Comparison of ENCODE assay signal across 1 cellular context in the genomic region with DNA sequence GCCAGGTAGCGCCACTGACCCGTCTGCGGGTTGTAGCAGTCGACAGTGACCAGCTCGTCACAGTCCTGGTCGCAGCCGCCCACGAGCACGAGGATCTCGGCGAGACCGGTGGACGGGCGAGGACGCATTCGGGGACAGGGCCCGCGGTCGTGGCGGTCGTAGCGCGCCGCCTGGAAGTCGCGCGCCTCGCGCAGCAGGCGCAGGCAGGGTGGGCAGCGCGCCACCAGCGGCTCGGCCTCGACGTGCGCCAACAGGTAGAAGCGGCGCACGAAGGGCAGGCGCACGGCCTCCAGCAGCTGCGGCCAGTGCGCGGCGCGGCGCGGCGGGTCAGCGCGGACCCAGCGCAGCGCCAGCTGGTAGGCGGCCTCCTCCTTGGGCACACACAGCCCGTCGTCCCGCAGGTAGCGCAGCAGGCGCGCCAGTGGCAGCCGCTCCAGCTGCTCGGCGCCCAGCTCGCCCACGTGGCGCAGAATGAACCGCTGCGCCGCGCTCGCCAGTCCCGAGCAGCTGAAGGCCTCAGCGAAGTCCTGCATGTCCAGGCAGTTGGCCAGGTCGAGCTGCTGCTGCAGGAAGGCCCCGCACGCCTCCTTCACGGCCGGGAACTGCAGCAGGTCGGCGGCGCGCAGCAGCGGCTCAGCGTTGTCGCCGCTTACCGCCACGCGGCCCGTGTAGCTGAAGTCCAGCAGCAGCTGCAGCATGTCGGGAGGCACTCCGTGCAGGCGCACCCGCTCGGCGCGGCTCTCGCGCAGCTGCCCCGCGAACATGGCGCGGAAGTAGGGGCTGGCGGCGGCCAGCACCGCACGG.
TF ChIP-seq lines count a peak whose summit lies in the region.

No MANE protein-coding gene starts in this region.

TF ChIP-seq in HepG2, 621 proteins besides CTCF, POLR2A, EP300 and RAD21 (continued from another document and continues in another):
- TF ChIP-seq, protein P1, sequence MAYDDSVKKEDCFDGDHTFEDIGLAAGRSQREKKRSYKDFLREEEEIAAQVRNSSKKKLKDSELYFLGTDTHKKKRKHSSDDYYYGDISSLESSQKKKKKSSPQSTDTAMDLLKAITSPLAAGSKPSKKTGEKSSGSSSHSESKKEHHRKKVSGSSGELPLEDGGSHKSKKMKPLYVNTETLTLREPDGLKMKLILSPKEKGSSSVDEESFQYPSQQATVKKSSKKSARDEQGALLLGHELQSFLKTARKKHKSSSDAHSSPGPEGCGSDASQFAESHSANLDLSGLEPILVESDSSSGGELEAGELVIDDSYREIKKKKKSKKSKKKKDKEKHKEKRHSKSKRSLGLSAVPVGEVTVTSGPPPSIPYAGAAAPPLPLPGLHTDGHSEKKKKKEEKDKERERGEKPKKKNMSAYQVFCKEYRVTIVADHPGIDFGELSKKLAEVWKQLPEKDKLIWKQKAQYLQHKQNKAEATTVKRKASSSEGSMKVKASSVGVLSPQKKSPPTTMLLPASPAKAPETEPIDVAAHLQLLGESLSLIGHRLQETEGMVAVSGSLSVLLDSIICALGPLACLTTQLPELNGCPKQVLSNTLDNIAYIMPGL (CRISPR knock-in tag; IDR thresholded peaks at IDR 0.05; ENCODE audit: borderline replicate concordance in 1 of 2, low read depth in 1 of 2), result peak in 1 of 2 experiments; percentile 18; a peak in 3 of 4 replicates
- no peak for TF ChIP-seq ESRRA (CRISPR knock-in tag; IDR thresholded peaks at IDR 0.05; ENCODE audit: low read depth)
- peak; percentile 82; the same call in 1 of the 2 replicates for TF ChIP-seq ZNF776 (CRISPR knock-in tag; IDR thresholded peaks at IDR 0.05)
- TF ChIP-seq, protein P2, sequence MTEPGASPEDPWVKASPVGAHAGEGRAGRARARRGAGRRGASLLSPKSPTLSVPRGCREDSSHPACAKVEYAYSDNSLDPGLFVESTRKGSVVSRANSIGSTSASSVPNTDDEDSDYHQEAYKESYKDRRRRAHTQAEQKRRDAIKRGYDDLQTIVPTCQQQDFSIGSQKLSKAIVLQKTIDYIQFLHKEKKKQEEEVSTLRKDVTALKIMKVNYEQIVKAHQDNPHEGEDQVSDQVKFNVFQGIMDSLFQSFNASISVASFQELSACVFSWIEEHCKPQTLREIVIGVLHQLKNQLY (CRISPR knock-in tag; IDR thresholded peaks at IDR 0.05), result no peak
- no peak for TF ChIP-seq DR1 (CRISPR knock-in tag; IDR thresholded peaks at IDR 0.05)
- TF ChIP-seq KDM5A (IDR thresholded peaks at IDR 0.05; ENCODE audit: borderline replicate concordance, low read length), result no peak
- no peak for TF ChIP-seq ZSCAN12 (CRISPR knock-in tag; IDR thresholded peaks at IDR 0.05)
- TF ChIP-seq ISL2 (CRISPR knock-in tag; IDR thresholded peaks at IDR 0.05), result 0 out of 2 replicates have a peak, but pooled peaks have one; percentile 13
- no peak for TF ChIP-seq RBAK (CRISPR knock-in tag; IDR thresholded peaks at IDR 0.05)
- no peak; the same call in 1 of the 2 replicates for TF ChIP-seq RORA (CRISPR knock-in tag; IDR thresholded peaks at IDR 0.05)
- 0 out of 2 replicates have a peak, but pooled peaks have one; percentile 38 for TF ChIP-seq TAF1 (CRISPR knock-in tag; IDR thresholded peaks at IDR 0.05)
- TF ChIP-seq FOXM1 (CRISPR knock-in tag; IDR thresholded peaks at IDR 0.05), result no peak
- peak; percentile 47 for TF ChIP-seq ASH2L (IDR thresholded peaks at IDR 0.05; ENCODE audit: insufficient read length, low read depth, low read length)
- no peak for TF ChIP-seq PAWR (CRISPR knock-in tag; IDR thresholded peaks at IDR 0.05; ENCODE audit: borderline replicate concordance)
- TF ChIP-seq RELA (CRISPR knock-in tag; IDR thresholded peaks at IDR 0.05), result no peak
- TF ChIP-seq NCOA2 (CRISPR knock-in tag; IDR thresholded peaks at IDR 0.05), result no peak
- TF ChIP-seq ZNF670 (CRISPR knock-in tag; IDR thresholded peaks at IDR 0.05; ENCODE audit: borderline replicate concordance), result no peak
- no peak for TF ChIP-seq GTF3A (CRISPR knock-in tag; conservative IDR thresholded peaks at IDR 0.05)
- no peak for TF ChIP-seq ZNF30 (CRISPR knock-in tag; IDR thresholded peaks at IDR 0.05)
- TF ChIP-seq RFX5 (IDR thresholded peaks at IDR 0.05; ENCODE audit: low read depth, low read length), result no peak
- TF ChIP-seq SAP130 (CRISPR knock-in tag; IDR thresholded peaks at IDR 0.05; ENCODE audit: low read depth), result peak; percentile 10; the same call in 1 of the 2 replicates
- no peak for TF ChIP-seq SMARCE1 (IDR thresholded peaks at IDR 0.05; ENCODE audit: borderline replicate concordance)
- TF ChIP-seq REPIN1 (CRISPR knock-in tag; IDR thresholded peaks at IDR 0.05; ENCODE audit: borderline replicate concordance, low read depth), result peak; percentile 13; the same call in 1 of the 2 replicates
- TF ChIP-seq KLF6 (CRISPR knock-in tag; IDR thresholded peaks at IDR 0.05), result peak; percentile 60
- TF ChIP-seq IRX3 (CRISPR knock-in tag; IDR thresholded peaks at IDR 0.05; ENCODE audit: borderline replicate concordance, low read depth), result peak; percentile 21; the same call in 1 of the 2 replicates
- TF ChIP-seq SP1 (IDR thresholded peaks at IDR 0.05), result no peak
- TF ChIP-seq SP1 (CRISPR knock-in tag; IDR thresholded peaks at IDR 0.05), result no peak
- TF ChIP-seq ZFAT (CRISPR knock-in tag; conservative IDR thresholded peaks at IDR 0.05), result no peak; the same call in none of the 2 replicates
- TF ChIP-seq, protein P3, sequence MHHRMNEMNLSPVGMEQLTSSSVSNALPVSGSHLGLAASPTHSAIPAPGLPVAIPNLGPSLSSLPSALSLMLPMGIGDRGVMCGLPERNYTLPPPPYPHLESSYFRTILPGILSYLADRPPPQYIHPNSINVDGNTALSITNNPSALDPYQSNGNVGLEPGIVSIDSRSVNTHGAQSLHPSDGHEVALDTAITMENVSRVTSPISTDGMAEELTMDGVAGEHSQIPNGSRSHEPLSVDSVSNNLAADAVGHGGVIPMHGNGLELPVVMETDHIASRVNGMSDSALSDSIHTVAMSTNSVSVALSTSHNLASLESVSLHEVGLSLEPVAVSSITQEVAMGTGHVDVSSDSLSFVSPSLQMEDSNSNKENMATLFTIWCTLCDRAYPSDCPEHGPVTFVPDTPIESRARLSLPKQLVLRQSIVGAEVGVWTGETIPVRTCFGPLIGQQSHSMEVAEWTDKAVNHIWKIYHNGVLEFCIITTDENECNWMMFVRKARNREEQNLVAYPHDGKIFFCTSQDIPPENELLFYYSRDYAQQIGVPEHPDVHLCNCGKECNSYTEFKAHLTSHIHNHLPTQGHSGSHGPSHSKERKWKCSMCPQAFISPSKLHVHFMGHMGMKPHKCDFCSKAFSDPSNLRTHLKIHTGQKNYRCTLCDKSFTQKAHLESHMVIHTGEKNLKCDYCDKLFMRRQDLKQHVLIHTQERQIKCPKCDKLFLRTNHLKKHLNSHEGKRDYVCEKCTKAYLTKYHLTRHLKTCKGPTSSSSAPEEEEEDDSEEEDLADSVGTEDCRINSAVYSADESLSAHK (CRISPR knock-in tag; IDR thresholded peaks at IDR 0.05; ENCODE audit: borderline replicate concordance), result no peak
- TF ChIP-seq BRCA1 (CRISPR knock-in tag; IDR thresholded peaks at IDR 0.05), result no peak
- no peak for TF ChIP-seq FOXA3 (CRISPR knock-in tag; IDR thresholded peaks at IDR 0.05)
- TF ChIP-seq ELF3 (CRISPR knock-in tag; IDR thresholded peaks at IDR 0.05), result no peak
- TF ChIP-seq FOXK1 (CRISPR knock-in tag; IDR thresholded peaks at IDR 0.05; ENCODE audit: borderline replicate concordance, low read depth), result no peak
- TF ChIP-seq SMAD9 (CRISPR knock-in tag; IDR thresholded peaks at IDR 0.05), result 0 out of 2 replicates have a peak, but pooled peaks have one; percentile 61
- TF ChIP-seq, protein P4, sequence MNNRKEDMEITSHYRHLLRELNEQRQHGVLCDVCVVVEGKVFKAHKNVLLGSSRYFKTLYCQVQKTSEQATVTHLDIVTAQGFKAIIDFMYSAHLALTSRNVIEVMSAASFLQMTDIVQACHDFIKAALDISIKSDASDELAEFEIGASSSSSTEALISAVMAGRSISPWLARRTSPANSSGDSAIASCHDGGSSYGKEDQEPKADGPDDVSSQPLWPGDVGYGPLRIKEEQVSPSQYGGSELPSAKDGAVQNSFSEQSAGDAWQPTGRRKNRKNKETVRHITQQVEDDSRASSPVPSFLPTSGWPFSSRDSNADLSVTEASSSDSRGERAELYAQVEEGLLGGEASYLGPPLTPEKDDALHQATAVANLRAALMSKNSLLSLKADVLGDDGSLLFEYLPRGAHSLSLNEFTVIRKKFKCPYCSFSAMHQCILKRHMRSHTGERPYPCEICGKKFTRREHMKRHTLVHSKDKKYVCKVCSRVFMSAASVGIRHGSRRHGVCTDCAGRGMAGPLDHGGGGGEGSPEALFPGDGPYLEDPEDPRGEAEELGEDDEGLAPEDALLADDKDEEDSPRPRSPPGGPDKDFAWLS (CRISPR knock-in tag; IDR thresholded peaks at IDR 0.05; ENCODE audit: borderline replicate concordance), result no peak
- no peak for TF ChIP-seq ZFP82 (CRISPR knock-in tag; IDR thresholded peaks at IDR 0.05; ENCODE audit: borderline replicate concordance)
- no peak for TF ChIP-seq ZSCAN25 (CRISPR knock-in tag; IDR thresholded peaks at IDR 0.05)
- TF ChIP-seq MTF2 (CRISPR knock-in tag; IDR thresholded peaks at IDR 0.05; ENCODE audit: borderline replicate concordance), result no peak
- TF ChIP-seq NONO (IDR thresholded peaks at IDR 0.05), result no peak
- no peak for TF ChIP-seq NONO (CRISPR knock-in tag; conservative IDR thresholded peaks at IDR 0.05)
- TF ChIP-seq, protein P5, sequence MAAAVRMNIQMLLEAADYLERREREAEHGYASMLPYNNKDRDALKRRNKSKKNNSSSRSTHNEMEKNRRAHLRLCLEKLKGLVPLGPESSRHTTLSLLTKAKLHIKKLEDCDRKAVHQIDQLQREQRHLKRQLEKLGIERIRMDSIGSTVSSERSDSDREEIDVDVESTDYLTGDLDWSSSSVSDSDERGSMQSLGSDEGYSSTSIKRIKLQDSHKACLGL (CRISPR knock-in tag; IDR thresholded peaks at IDR 0.05), result peak; percentile 87
- no peak for TF ChIP-seq MTA3 (CRISPR knock-in tag; IDR thresholded peaks at IDR 0.05)
- TF ChIP-seq, protein P6, sequence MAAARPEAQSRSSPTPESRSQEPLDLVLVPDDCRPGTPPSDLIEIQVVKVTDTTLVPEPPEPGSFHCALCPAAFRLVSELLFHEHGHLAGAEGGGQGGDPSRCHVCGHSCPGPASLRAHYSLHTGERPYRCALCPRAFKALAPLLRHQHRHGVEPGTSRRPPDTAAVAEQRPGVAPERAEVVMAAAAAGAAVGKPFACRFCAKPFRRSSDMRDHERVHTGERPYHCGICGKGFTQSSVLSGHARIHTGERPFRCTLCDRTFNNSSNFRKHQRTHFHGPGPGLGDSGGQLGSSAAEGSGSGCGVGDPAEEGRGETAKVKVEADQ (CRISPR knock-in tag; IDR thresholded peaks at IDR 0.05; ENCODE audit: borderline replicate concordance), result no peak
- no peak for TF ChIP-seq ZNF556 (CRISPR knock-in tag; IDR thresholded peaks at IDR 0.05; ENCODE audit: borderline replicate concordance)
- no peak for TF ChIP-seq ZSCAN9 (CRISPR knock-in tag; IDR thresholded peaks at IDR 0.05; ENCODE audit: borderline replicate concordance)
- peak; percentile 30 for TF ChIP-seq SALL1 (CRISPR knock-in tag; IDR thresholded peaks at IDR 0.05)
- no peak for TF ChIP-seq ZNF549 (CRISPR knock-in tag; IDR thresholded peaks at IDR 0.05)
- no peak for TF ChIP-seq U2AF1 (optimal IDR thresholded peaks at IDR 0.05; ENCODE audit: low read depth, low read length)
- TF ChIP-seq FOSL2 (CRISPR knock-in tag; IDR thresholded peaks at IDR 0.05), result no peak
- no peak for TF ChIP-seq TSC22D2 (CRISPR knock-in tag; IDR thresholded peaks at IDR 0.05; ENCODE audit: borderline replicate concordance)
- no peak for TF ChIP-seq GATAD2A (CRISPR knock-in tag; IDR thresholded peaks at IDR 0.05)
- TF ChIP-seq ZFP90 (CRISPR knock-in tag; IDR thresholded peaks at IDR 0.05; ENCODE audit: borderline replicate concordance), result 0 out of 2 replicates have a peak, but pooled peaks have one; percentile 29
- TF ChIP-seq, protein P7, sequence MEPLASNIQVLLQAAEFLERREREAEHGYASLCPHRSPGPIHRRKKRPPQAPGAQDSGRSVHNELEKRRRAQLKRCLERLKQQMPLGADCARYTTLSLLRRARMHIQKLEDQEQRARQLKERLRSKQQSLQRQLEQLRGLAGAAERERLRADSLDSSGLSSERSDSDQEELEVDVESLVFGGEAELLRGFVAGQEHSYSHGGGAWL (CRISPR knock-in tag; IDR thresholded peaks at IDR 0.05), result no peak
- TF ChIP-seq MEIS2 (CRISPR knock-in tag; IDR thresholded peaks at IDR 0.05), result peak; percentile 40
- TF ChIP-seq ZNF160 (CRISPR knock-in tag; IDR thresholded peaks at IDR 0.05), result no peak
- no peak for TF ChIP-seq ZNF10 (CRISPR knock-in tag; IDR thresholded peaks at IDR 0.05; ENCODE audit: borderline replicate concordance, low read depth)
- no peak; the same call in 1 of the 2 replicates for TF ChIP-seq ZNF430 (CRISPR knock-in tag; IDR thresholded peaks at IDR 0.05)
- TF ChIP-seq FOXA1 (IDR thresholded peaks at IDR 0.05), result no peak
- TF ChIP-seq FOXA1 (CRISPR knock-in tag; IDR thresholded peaks at IDR 0.05), result no peak
- TF ChIP-seq, protein P8, sequence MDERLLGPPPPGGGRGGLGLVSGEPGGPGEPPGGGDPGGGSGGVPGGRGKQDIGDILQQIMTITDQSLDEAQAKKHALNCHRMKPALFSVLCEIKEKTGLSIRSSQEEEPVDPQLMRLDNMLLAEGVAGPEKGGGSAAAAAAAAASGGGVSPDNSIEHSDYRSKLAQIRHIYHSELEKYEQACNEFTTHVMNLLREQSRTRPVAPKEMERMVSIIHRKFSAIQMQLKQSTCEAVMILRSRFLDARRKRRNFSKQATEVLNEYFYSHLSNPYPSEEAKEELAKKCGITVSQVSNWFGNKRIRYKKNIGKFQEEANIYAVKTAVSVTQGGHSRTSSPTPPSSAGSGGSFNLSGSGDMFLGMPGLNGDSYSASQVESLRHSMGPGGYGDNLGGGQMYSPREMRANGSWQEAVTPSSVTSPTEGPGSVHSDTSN (CRISPR knock-in tag; IDR thresholded peaks at IDR 0.05), result no peak
- TF ChIP-seq, protein P9, sequence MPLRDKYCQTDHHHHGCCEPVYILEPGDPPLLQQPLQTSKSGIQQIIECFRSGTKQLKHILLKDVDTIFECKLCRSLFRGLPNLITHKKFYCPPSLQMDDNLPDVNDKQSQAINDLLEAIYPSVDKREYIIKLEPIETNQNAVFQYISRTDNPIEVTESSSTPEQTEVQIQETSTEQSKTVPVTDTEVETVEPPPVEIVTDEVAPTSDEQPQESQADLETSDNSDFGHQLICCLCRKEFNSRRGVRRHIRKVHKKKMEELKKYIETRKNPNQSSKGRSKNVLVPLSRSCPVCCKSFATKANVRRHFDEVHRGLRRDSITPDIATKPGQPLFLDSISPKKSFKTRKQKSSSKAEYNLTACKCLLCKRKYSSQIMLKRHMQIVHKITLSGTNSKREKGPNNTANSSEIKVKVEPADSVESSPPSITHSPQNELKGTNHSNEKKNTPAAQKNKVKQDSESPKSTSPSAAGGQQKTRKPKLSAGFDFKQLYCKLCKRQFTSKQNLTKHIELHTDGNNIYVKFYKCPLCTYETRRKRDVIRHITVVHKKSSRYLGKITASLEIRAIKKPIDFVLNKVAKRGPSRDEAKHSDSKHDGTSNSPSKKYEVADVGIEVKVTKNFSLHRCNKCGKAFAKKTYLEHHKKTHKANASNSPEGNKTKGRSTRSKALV (CRISPR knock-in tag; IDR thresholded peaks at IDR 0.05), result peak; percentile 80
- TF ChIP-seq, protein P10, sequence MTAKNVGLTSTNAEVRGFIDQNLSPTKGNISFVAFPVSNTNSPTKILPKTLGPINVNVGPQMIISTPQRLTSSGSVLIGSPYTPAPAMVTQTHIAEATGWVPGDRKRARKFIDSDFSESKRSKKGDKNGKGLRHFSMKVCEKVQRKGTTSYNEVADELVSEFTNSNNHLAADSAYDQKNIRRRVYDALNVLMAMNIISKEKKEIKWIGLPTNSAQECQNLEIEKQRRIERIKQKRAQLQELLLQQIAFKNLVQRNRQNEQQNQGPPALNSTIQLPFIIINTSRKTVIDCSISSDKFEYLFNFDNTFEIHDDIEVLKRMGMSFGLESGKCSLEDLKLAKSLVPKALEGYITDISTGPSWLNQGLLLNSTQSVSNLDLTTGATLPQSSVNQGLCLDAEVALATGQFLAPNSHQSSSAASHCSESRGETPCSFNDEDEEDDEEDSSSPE (CRISPR knock-in tag; IDR thresholded peaks at IDR 0.05), result peak; percentile 15; the same call in 1 of the 2 replicates
